17 cellular contexts compared by ENCODE assay signal in the genomic region with DNA sequence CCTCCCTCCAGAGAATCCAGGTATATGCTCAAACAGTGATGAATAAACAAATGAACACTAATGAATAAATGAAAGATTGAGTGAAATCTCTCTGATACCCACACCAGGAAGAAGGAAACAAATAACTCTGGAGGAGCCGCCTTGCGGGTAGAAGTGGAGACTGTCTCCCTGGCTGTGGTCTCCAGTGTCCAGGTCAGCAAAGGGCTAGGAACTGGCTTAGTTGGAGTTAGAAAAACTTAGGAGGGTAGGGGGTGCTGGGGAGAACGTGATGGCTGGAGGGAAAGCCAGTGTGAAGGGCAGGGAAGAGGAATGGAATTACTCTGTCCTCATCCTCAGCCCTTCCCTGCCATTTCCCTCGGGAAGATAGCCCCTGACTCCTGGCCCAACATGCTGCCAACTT. TPM values are rescaled to one million over a fixed set of nuclear protein-coding genes. Genes with fewer than 3 reads are reported as not detected.
DNase-seq lines count a peak whose midpoint lies in the region; ATAC-seq, FAIRE-seq and TF ChIP-seq lines count a peak whose summit lies in the region.
"Had no signal": no experiment of that assay in that cellular context is flagged by ENCODE, and none has a peak within 500 bp of the region (broad histone marks: within the 10 kb centered on the region; RNA-seq: fewer than 3 reads in every experiment).

No MANE protein-coding gene starts in this region.

- TF ChIP-seq CTCF in GM23338 (conservative IDR thresholded peaks at IDR 0.05; ENCODE audit: low read depth in 2 of 2) (no peak), bronchial epithelial cell (IDR thresholded peaks at IDR 0.05; ENCODE audit: insufficient read depth, low read length, severe bottlenecking) (peak; percentile 15), kidney (IDR thresholded peaks at IDR 0.05; ENCODE audit: borderline replicate concordance, extremely low read depth, insufficient read depth) (no peak), GM10248 (IDR thresholded peaks at IDR 0.05; ENCODE audit: control extremely low read depth, extremely low read depth, low read depth, missing control alignments) (no peak)

- no peak for FAIRE-seq in bronchial epithelial cell (lab: Jason Lieb, UNC)
- no peak for FAIRE-seq in kidney (lab: Jason Lieb, UNC)

- H3K27ac ChIP-seq in GM23338 (ENCODE audit: low read depth) = no peak overlapping the region
- no peak overlapping the region for H3K27ac ChIP-seq in kidney (ENCODE audit: low read depth in 2 of 2, low read length in 2 of 2)
- no peak overlapping the region for H3K27ac ChIP-seq in skeletal muscle tissue (ENCODE audit: low read depth, low read length)
- H3K27ac ChIP-seq: SJCRH30 had no signal

- no peaks in the 10 kb centered on the region for H3K79me2 ChIP-seq in GM23338 (replicated peaks; ENCODE audit: insufficient read depth)

- CTCF ChIA-PET in GM10248 (lab: Yijun Ruan, JAX) = interaction anchor here (1.0 kb wide), 1 partner anchor 11 kb away, joined by 3 read pairs; no protein-coding TSS in a partner anchor

- H3K27me3 ChIP-seq in GM23338 (ENCODE audit: insufficient read depth) = no peaks in the 10 kb centered on the region
- H3K27me3 ChIP-seq in bronchial epithelial cell (ENCODE audit: control insufficient read depth, insufficient read depth, low read length) = no peaks in the 10 kb centered on the region
- no peaks in the 10 kb centered on the region for H3K27me3 ChIP-seq in skeletal muscle tissue (ENCODE audit: control insufficient read depth in 3 of 3, insufficient read depth in 3 of 3, low read length in 3 of 3)

- no peaks in the 10 kb centered on the region for H4K20me1 ChIP-seq in GM23338 (replicated peaks; ENCODE audit: insufficient read depth)

- H3K36me3 ChIP-seq in GM23338 (ENCODE audit: insufficient read depth) (no peaks in the 10 kb centered on the region), bronchial epithelial cell (ENCODE audit: control insufficient read depth, insufficient read depth, low read length) (peaks cover 2% of the 10 kb centered on the region), kidney (ENCODE audit: control insufficient read depth in 1 of 2, insufficient read depth in 2 of 2, low read length in 2 of 2) (no peaks in the 10 kb centered on the region), skeletal muscle tissue (ENCODE audit: control insufficient read depth in 3 of 3, insufficient read depth in 3 of 3, low read length in 3 of 3) (no peaks in the 10 kb centered on the region)
- H3K36me3 ChIP-seq: SJCRH30 had no signal

- no peaks in the 10 kb centered on the region for H3K9me2 ChIP-seq in GM23338 (ENCODE audit: insufficient read depth)

- no peaks in the 10 kb centered on the region for H3K36me3 Mint-ChIP-seq in GM23338 (ENCODE audit: low read depth)
- no peaks in the 10 kb centered on the region for H3K36me3 Mint-ChIP-seq in stimulated activated memory B cell treated with anti-CD40 and anti-IgM and Interleukin-4, amounts not matched to agents 10 μg/mL and 1 μg/mL and 100 μg/mL, for 72 hours
- H3K36me3 Mint-ChIP-seq: naive thymus-derived CD8-positive, alpha-beta T cell had no signal

- H3K27me3 Mint-ChIP-seq in GM23338 (ENCODE audit: insufficient read depth, low read depth, poor library complexity) = peaks cover 9% of the 10 kb centered on the region
- H3K27me3 Mint-ChIP-seq in stimulated activated memory B cell treated with anti-CD40 and anti-IgM and Interleukin-4, amounts not matched to agents 10 μg/mL and 1 μg/mL and 100 μg/mL, for 72 hours = peaks cover 42% of the 10 kb centered on the region

- H3K9ac ChIP-seq in kidney (ENCODE audit: low read length in 2 of 2) (peak overlapping the region in 1 of 2 donors; percentile 40), skeletal muscle tissue (ENCODE audit: low read depth in 1 of 3, low read length in 3 of 3) (peak overlapping the region; percentile 20 to 57 (median 23))

- no peaks in the 10 kb centered on the region for H3F3A ChIP-seq in GM23338 (replicated peaks; ENCODE audit: low read depth)

- intact Hi-C loops in kidney (cut with DNase I) = no loop called here

- DNase-seq in GM23338 (ENCODE audit: low spot score) = no peak
- DNase-seq in bronchial epithelial cell (ENCODE audit: low read depth) = peak; percentile 19
- no peak for DNase-seq in kidney
- no peak for DNase-seq in DMS153 (lab: John Stamatoyannopoulos, UW)
- DNase-seq in GM10248 (ENCODE audit: extremely low spot score) = no peak
- DNase-seq in dermis blood vessel endothelial cell = no peak
- DNase-seq: activated gamma-delta T cell; MM.1S; naive thymus-derived CD8-positive, alpha-beta T cell; SJCRH30 had no signal

- H3K4me3 Mint-ChIP-seq in GM23338 = no peak overlapping the region; the same call in 2 of the 3 replicates
- H3K4me3 Mint-ChIP-seq in stimulated activated memory B cell treated with anti-CD40 and anti-IgM and Interleukin-4, amounts not matched to agents 10 μg/mL and 1 μg/mL and 100 μg/mL, for 72 hours = no peak overlapping the region
- H3K4me3 Mint-ChIP-seq: dendritic cell treated with granulocyte-macrophage colony-stimulating factor and Interleukin-4, amounts not matched to agents 40 ng/mL and 50 ng/mL, for 4 days; H9; naive thymus-derived CD8-positive, alpha-beta T cell had no signal

- no peaks in the 10 kb centered on the region for H3K4me1 ChIP-seq in GM23338 (ENCODE audit: insufficient read depth)
- H3K4me1 ChIP-seq in kidney (ENCODE audit: control insufficient read depth in 1 of 2, insufficient read depth in 1 of 2, low read depth in 1 of 2, low read length in 2 of 2) = peaks cover 0 to 3% of the 10 kb centered on the region in 2 donors
- peaks cover 8 to 10% (median 9%) of the 10 kb centered on the region in 3 donors for H3K4me1 ChIP-seq in skeletal muscle tissue (ENCODE audit: control insufficient read depth in 3 of 3, insufficient read depth in 3 of 3, low read length in 3 of 3)
- H3K4me1 ChIP-seq: SJCRH30 had no signal

- H3K4me1 Mint-ChIP-seq in GM23338 = peaks cover 12% of the 10 kb centered on the region
- H3K4me1 Mint-ChIP-seq in stimulated activated memory B cell treated with anti-CD40 and anti-IgM and Interleukin-4, amounts not matched to agents 10 μg/mL and 1 μg/mL and 100 μg/mL, for 72 hours = no peaks in the 10 kb centered on the region

- H3K27ac Mint-ChIP-seq in GM23338 = no peak overlapping the region
- H3K27ac Mint-ChIP-seq in stimulated activated memory B cell treated with anti-CD40 and anti-IgM and Interleukin-4, amounts not matched to agents 10 μg/mL and 1 μg/mL and 100 μg/mL, for 72 hours = no peak overlapping the region
- H3K27ac Mint-ChIP-seq: dendritic cell treated with granulocyte-macrophage colony-stimulating factor and Interleukin-4, amounts not matched to agents 40 ng/mL and 50 ng/mL, for 4 days had no signal

- H3K4me3 ChIP-seq in GM23338 (0 out of 2 replicates have a peak overlapping the region, but pooled peaks have one; percentile 35), bronchial epithelial cell (ENCODE audit: low read depth, low read length) (peak overlapping the region; percentile 91), kidney (ENCODE audit: low read length in 2 of 2) (peak overlapping the region; percentile 49 to 64), skeletal muscle tissue (ENCODE audit: low read length in 3 of 3) (peak overlapping the region; percentile 54 to 65 (median 63))
- H3K4me3 ChIP-seq: SJCRH30 had no signal

- H2AFZ ChIP-seq in GM23338 = peak overlapping the region; percentile 96

- H3K9me3 Mint-ChIP-seq in GM23338 = no peaks in the 10 kb centered on the region; the same call in 2 of the 3 replicates
- H3K9me3 Mint-ChIP-seq in stimulated activated memory B cell treated with anti-CD40 and anti-IgM and Interleukin-4, amounts not matched to agents 10 μg/mL and 1 μg/mL and 100 μg/mL, for 72 hours = no peaks in the 10 kb centered on the region
- H3K9me3 Mint-ChIP-seq: dendritic cell treated with granulocyte-macrophage colony-stimulating factor and Interleukin-4, amounts not matched to agents 40 ng/mL and 50 ng/mL, for 4 days; H9 had no signal

- POLR2A ChIA-PET in GM10248 (lab: Yijun Ruan, JAX) = no interaction called here

- peak overlapping the region; percentile 71 for H3K4me2 ChIP-seq in GM23338

- ATAC-seq in GM23338 = peak; percentile 41
- ATAC-seq in stimulated activated memory B cell treated with anti-CD40 and anti-IgM and Interleukin-4, amounts not matched to agents 10 μg/mL and 1 μg/mL and 100 μg/mL, for 72 hours = no peak
- ATAC-seq: activated CD4-positive, CD25-positive, alpha-beta regulatory T cell treated with anti-CD3 and anti-CD28 coated beads, Interleukin-2, amount 50 U/mL, for 24 hours; naive thymus-derived CD8-positive, alpha-beta T cell had no signal

- H3K9me3 ChIP-seq in kidney (ENCODE audit: control insufficient read depth in 1 of 2, low read length in 2 of 2) (no peaks in the 10 kb centered on the region), skeletal muscle tissue (ENCODE audit: control insufficient read depth in 3 of 3, low read length in 3 of 3) (no peaks in the 10 kb centered on the region)
- H3K9me3 ChIP-seq: SJCRH30 had no signal

TF ChIP-seq in GM23338, 12 proteins besides CTCF, POLR2A, EP300 and RAD21:
- TF ChIP-seq CREB1 (CRISPR knock-in tag; IDR thresholded peaks at IDR 0.05; ENCODE audit: low read depth) = no peak
- TF ChIP-seq EZH2phosphoT487 (IDR thresholded peaks at IDR 0.05; ENCODE audit: unreplicated experiment) = no peak
- no peak for TF ChIP-seq ZNF114 (CRISPR knock-in tag; IDR thresholded peaks at IDR 0.05)

RNA-seq across cellular contexts. Expression of a gene that starts 0.5 kb away (rescaled TPM):
- total RNA-seq in GM23338 (2014; rRNA removed; shearing (Covaris generic)) = 0.08 and 0.90 TPM in 2 replicates
- polyA plus RNA-seq in GM23338 (2016; fragmentation: Nextera tagmentation; extraction: Ambion mirVana) (0.70 and 1.2 TPM in 2 replicates), kidney (ENCODE audit: insufficient read depth, low read depth, low replicate concordance) (0.34 TPM)
- total RNA-seq in bronchial epithelial cell (5.0 and 18.7 TPM in 2 replicates), kidney (2.1 TPM), skeletal muscle tissue (0.52 TPM), dermis blood vessel endothelial cell (0.28 and 0.51 TPM in 2 replicates)
- total RNA-seq: H9; naive thymus-derived CD8-positive, alpha-beta T cell; NCI-H460 had no signal

RNA-seq across cellular contexts. Expression of a gene that starts 50.0 kb away (rescaled TPM):
- 254 and 281 TPM in 2 replicates for total RNA-seq in GM23338 (2014; rRNA removed; shearing (Covaris generic))
- 156 and 162 TPM in 2 replicates for polyA plus RNA-seq in GM23338 (2016; fragmentation: Nextera tagmentation; extraction: Ambion mirVana)
- total RNA-seq in bronchial epithelial cell = 37.9 and 46.9 TPM in 2 replicates
- 56.9 TPM for total RNA-seq in kidney
- polyA plus RNA-seq in kidney (ENCODE audit: insufficient read depth, low read depth, low replicate concordance) = 40.7 TPM
- total RNA-seq in skeletal muscle tissue = 26.1 TPM
- total RNA-seq in dermis blood vessel endothelial cell = 40.3 and 52.0 TPM in 2 replicates

RNA-seq across cellular contexts. Expression of a gene that starts 59.7 kb away (rescaled TPM):
- not detected in 2 replicates for total RNA-seq in GM23338 (2014; rRNA removed; shearing (Covaris generic))
- polyA plus RNA-seq in GM23338 (2016; fragmentation: Nextera tagmentation; extraction: Ambion mirVana) (0.21 TPM in 1 of 2 replicates, not detected in the other), kidney (ENCODE audit: insufficient read depth, low read depth, low replicate concordance) (not detected)
- total RNA-seq in bronchial epithelial cell (0.26 TPM in 1 of 2 replicates, not detected in the other), kidney (not detected), skeletal muscle tissue (not detected), dermis blood vessel endothelial cell (not detected in 2 replicates)
- total RNA-seq: H9; naive thymus-derived CD8-positive, alpha-beta T cell; NCI-H460; SJCRH30; subcutaneous adipose tissue had no signal
- polyA plus RNA-seq: naive thymus-derived CD8-positive, alpha-beta T cell had no signal

Comparison
In these comparisons a context has a peak if more than half of its experiments do, and no peak if none do; other contexts are left out.
1. H3K4me3 ChIP-seq: peak in every context shown above with its lines; median percentile 91 in bronchial epithelial cell; 63 in skeletal muscle tissue; 56 in kidney; 35 in GM23338.